In genomic region chr15:53527996-53528395, GRCh38 we compare ENCODE assay signal across 15 cellular contexts.
DNase-seq lines count a peak whose midpoint lies in the region; TF ChIP-seq lines count a peak whose summit lies in the region.
"Had no signal": no experiment of that assay in that cellular context is flagged by ENCODE, and none has a peak within 500 bp of the region (broad histone marks: within the 10 kb centered on the region; RNA-seq: fewer than 3 reads in every experiment).

No MANE protein-coding gene starts in this region.

- H3K4me2 ChIP-seq in mesendoderm (ENCODE audit: low read length), result no peak overlapping the region
- H3K4me2 ChIP-seq in smooth muscle cell, result no peak overlapping the region

- no peak overlapping the region for H4K8ac ChIP-seq in mesendoderm (ENCODE audit: low read depth, low read length)

- H2AK5ac ChIP-seq in mesendoderm (ENCODE audit: low read length), result no peak overlapping the region

- H3K9me3 ChIP-seq in smooth muscle cell (replicated peaks; ENCODE audit: low read depth), result no peaks in the 10 kb centered on the region

- H3K4me3 ChIP-seq in mesendoderm (ENCODE audit: low read length) (no peak overlapping the region), smooth muscle cell (no peak overlapping the region)

- no peaks in the 10 kb centered on the region for H3K36me3 ChIP-seq in mesendoderm (ENCODE audit: control insufficient read depth, insufficient read depth, low read length)
- no peaks in the 10 kb centered on the region for H3K36me3 ChIP-seq in smooth muscle cell (ENCODE audit: low read depth)

- H3K9ac ChIP-seq in mesendoderm (ENCODE audit: low read length) (no peak overlapping the region), smooth muscle cell (ENCODE audit: low read depth) (no peak overlapping the region)

- no peak overlapping the region for H2BK15ac ChIP-seq in mesendoderm (replicated peaks; ENCODE audit: low read depth)

- H3K4ac ChIP-seq in mesendoderm (ENCODE audit: low read depth, low read length), result no peak overlapping the region

- H2BK5ac ChIP-seq in mesendoderm (ENCODE audit: low read length), result no peak overlapping the region

- H3K4me1 ChIP-seq in mesendoderm (ENCODE audit: control insufficient read depth, low read depth, low read length) (no peaks in the 10 kb centered on the region), smooth muscle cell (ENCODE audit: low read depth) (peaks cover 5% of the 10 kb centered on the region)

- H4K5ac ChIP-seq in mesendoderm (ENCODE audit: low read length), result no peak overlapping the region

- H2AFZ ChIP-seq in smooth muscle cell (ENCODE audit: low read depth), result no peak overlapping the region

- no peak overlapping the region for H3K18ac ChIP-seq in mesendoderm (ENCODE audit: low read length)

- H4K20me1 ChIP-seq in smooth muscle cell (ENCODE audit: low read depth), result no peaks in the 10 kb centered on the region

- H3K27ac ChIP-seq in mesendoderm (ENCODE audit: low read depth, low read length) (no peak overlapping the region), smooth muscle cell (ENCODE audit: low read depth) (no peak overlapping the region)

- no peak overlapping the region for H3K56ac ChIP-seq in mesendoderm (ENCODE audit: low read length)

- no peaks in the 10 kb centered on the region for H3F3A ChIP-seq in smooth muscle cell (ENCODE audit: low read depth)

- DNase-seq in DMS79 treated with DMSO at 0.1 percent for 48 hours (lab: John Stamatoyannopoulos, UW), result peak; percentile 38
- DNase-seq in DMS79 (lab: John Stamatoyannopoulos, UW), result no peak
- peak; percentile 44 for DNase-seq in NCI-H510A treated with DMSO at 0.1 percent for 48 hours (lab: John Stamatoyannopoulos, UW)
- DNase-seq in NCI-H510A (lab: John Stamatoyannopoulos, UW), result no peak
- DNase-seq in DMS53 treated with DMSO at 0.1 percent for 48 hours (lab: John Stamatoyannopoulos, UW; ENCODE audit: unreplicated experiment), result peak; percentile 61
- peak; percentile 3 for DNase-seq in mesendoderm
- DNase-seq in smooth muscle cell (lab: John Stamatoyannopoulos, UW; ENCODE audit: unreplicated experiment), result no peak
- DNase-seq: C1 segment of cervical spinal cord; Calu3; CD4-positive, alpha-beta T cell; DND-41; GDM1; GOT3; H9; IMR-90 had no signal

- no peak overlapping the region for H2BK120ac ChIP-seq in mesendoderm (ENCODE audit: low read depth, low read length)

- H3K27me3 ChIP-seq in mesendoderm (ENCODE audit: insufficient read depth, low read length, poor library complexity) (no peaks in the 10 kb centered on the region), smooth muscle cell (ENCODE audit: low read depth) (no peaks in the 10 kb centered on the region)

- no peak for TF ChIP-seq CTCF in smooth muscle cell (IDR thresholded peaks at IDR 0.05; ENCODE audit: borderline replicate concordance, insufficient read depth, poor library complexity, severe bottlenecking)

- no peak overlapping the region for H3K23ac ChIP-seq in mesendoderm (ENCODE audit: low read length)

- no peaks in the 10 kb centered on the region for H3K79me1 ChIP-seq in mesendoderm (ENCODE audit: low read length)

- H3K79me2 ChIP-seq in mesendoderm (ENCODE audit: control insufficient read depth, insufficient read depth, low read length) (no peaks in the 10 kb centered on the region), smooth muscle cell (ENCODE audit: low read depth) (no peaks in the 10 kb centered on the region)

Comparison
In these comparisons a context has a peak if more than half of its experiments do, and no peak if none do; other contexts are left out.
1. DNase-seq: peak in DMS79 treated with DMSO at 0.1 percent for 48 hours (single experiment), NCI-H510A treated with DMSO at 0.1 percent for 48 hours (single experiment), DMS53 treated with DMSO at 0.1 percent for 48 hours (single experiment) and mesendoderm (single experiment); none in DMS79 (single experiment), NCI-H510A (single experiment) and smooth muscle cell (single experiment).